ENCODE assay signal across 1 cellular context in genomic region chr12:128069359-128069997, GRCh38.
TF ChIP-seq lines count a peak whose summit lies in the region.

No MANE protein-coding gene starts in this region.

TF ChIP-seq in GM23338, 12 proteins besides CTCF, POLR2A, EP300 and RAD21 (continued from another document):
- TF ChIP-seq REST (IDR thresholded peaks at IDR 0.05; ENCODE audit: unreplicated experiment) (no peak), EZH2phosphoT487 (IDR thresholded peaks at IDR 0.05; ENCODE audit: unreplicated experiment) (no peak), ZNF331 (CRISPR knock-in tag; IDR thresholded peaks at IDR 0.05; ENCODE audit: low read depth) (no peak), POLR2AphosphoS5 (IDR thresholded peaks at IDR 0.05; ENCODE audit: low read depth) (no peak), CREB1 (CRISPR knock-in tag; IDR thresholded peaks at IDR 0.05; ENCODE audit: low read depth) (no peak), ZNF114 (CRISPR knock-in tag; IDR thresholded peaks at IDR 0.05) (no peak), STAT1 (IDR thresholded peaks at IDR 0.05; ENCODE audit: unreplicated experiment) (no peak)
